Comparison of ENCODE assay signal across 32 cellular contexts in the genomic region with DNA sequence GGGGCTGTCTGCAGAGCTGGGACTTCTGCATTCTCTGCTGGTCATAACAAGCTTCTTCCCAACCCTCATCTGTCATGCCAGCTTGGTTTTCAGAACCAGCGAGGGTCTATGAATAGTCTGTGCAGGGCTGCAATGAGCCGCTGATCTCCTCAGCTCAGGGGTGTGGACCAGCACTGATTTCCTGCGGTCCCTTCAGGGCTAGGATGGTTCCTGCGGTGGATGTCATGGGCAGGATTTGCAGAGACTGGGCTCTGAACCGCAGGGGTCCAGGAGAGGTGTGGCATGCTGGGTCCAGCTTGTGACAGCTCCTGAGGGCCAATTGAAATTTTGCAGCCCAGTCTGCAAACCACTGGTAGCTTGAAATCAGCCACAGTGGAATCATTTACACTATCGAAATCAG.
"Had no signal": no experiment of that assay in that cellular context is flagged by ENCODE, and none has a peak within 500 bp of the region (broad histone marks: within the 10 kb centered on the region; RNA-seq: fewer than 3 reads in every experiment).

No MANE protein-coding gene starts in this region.

- H3K36me3 ChIP-seq: adrenal gland, brain microvascular endothelial cell, breast epithelium had no signal

- H3K9me3 ChIP-seq: adrenal gland, body of pancreas, breast epithelium had no signal

- ATAC-seq: activated CD8-positive, alpha-beta T cell treated with anti-CD3 and anti-CD28 coated beads for 36 hours; activated naive CD4-positive, alpha-beta T cell treated with anti-CD3 and anti-CD28 coated beads, Interleukin-2, amount 50 U/mL, for 72 hours; activated T-cell treated with anti-CD3 and anti-CD28 coated beads, Interleukin-2, amount 50 U/mL, for 4 hours; activated T-cell treated with anti-CD3 and anti-CD28 coated beads, Interleukin-2, amount 50 U/mL, for 72 hours; activated T-helper 17 cell treated with anti-CD3 and anti-CD28 coated beads, Interleukin-2, amount 50 U/mL, for 72 hours; body of pancreas had no signal

- H3K27me3 ChIP-seq: adrenal gland, body of pancreas, brain microvascular endothelial cell, breast epithelium had no signal

- DNase-seq: activated B cell treated with CpG ODN at 0.5 μM for 24 hours; activated CD4-positive, alpha-beta memory T cell treated with anti-CD3 and anti-CD28 coated beads for 36 hours; activated CD4-positive, alpha-beta T cell treated with anti-CD3 and anti-CD28 coated beads for 4 hours; activated CD4-positive, alpha-beta T cell treated with anti-CD3 and anti-CD28 coated beads, Interleukin-2, amount 10 ng/mL, durations not matched to agents 24 days and 14 days; activated CD4-positive, alpha-beta T cell treated with anti-CD3 and anti-CD28 coated beads, Interleukin-2, amount 50 U/mL, for 1 hour; activated CD4-positive, alpha-beta T cell treated with anti-CD3 and anti-CD28 coated beads, Interleukin-2, amount 50 U/mL, for 4 hours; activated CD4-positive, CD25-positive, alpha-beta regulatory T cell treated with anti-CD3 and anti-CD28 coated beads, Interleukin-2, amount 50 U/mL, for 72 hours; activated CD8-positive, alpha-beta memory T cell treated with anti-CD3 and anti-CD28 coated beads, Interleukin-2, amount 50 U/mL, for 4 hours; activated CD8-positive, alpha-beta T cell treated with anti-CD3 and anti-CD28 coated beads for 36 hours; activated effector memory CD4-positive, alpha-beta T cell treated with anti-CD3 and anti-CD28 coated beads, Interleukin-2, amount 50 U/mL, for 16 hours; activated gamma-delta T cell treated with Interleukin-2 at 50 U/mL for 16 hours; activated naive CD4-positive, alpha-beta T cell; activated naive CD4-positive, alpha-beta T cell treated with anti-CD3 and anti-CD28 coated beads for 36 hours; activated naive CD4-positive, alpha-beta T cell treated with anti-CD3 and anti-CD28 coated beads, Interleukin-2, amount 50 U/mL, for 16 hours; activated naive CD8-positive, alpha-beta T cell treated with anti-CD3 and anti-CD28 coated beads for 36 hours; activated T-cell treated with anti-CD3 and anti-CD28 coated beads for 4 hours; activated T-cell treated with anti-CD3 and anti-CD28 coated beads, Interleukin-2, amount 50 U/mL, for 1 hour; activated T-cell treated with anti-CD3 and anti-CD28 coated beads, Interleukin-2, amount 50 U/mL, for 4 hours; activated T-cell treated with anti-CD3 and anti-CD28 coated beads, Interleukin-2, amount 50 U/mL, for 72 hours; adrenal gland; amniotic stem cell; aorta; body of pancreas; brain microvascular endothelial cell; central memory CD4-positive, alpha-beta T cell; T-helper 1 cell; T-helper 2 cell; T-helper 9 cell had no signal

- H3K27ac ChIP-seq: adrenal gland, body of pancreas, brain microvascular endothelial cell, breast epithelium, VCaP had no signal

- H3K4me3 ChIP-seq: adrenal gland, body of pancreas, breast epithelium had no signal

- H3K4me1 ChIP-seq: adrenal gland, body of pancreas, breast epithelium had no signal
